Comparison of ENCODE assay signal across 8 cellular contexts in genomic region chr4:8406887-8407286, GRCh38. TPM values are rescaled to one million over a fixed set of nuclear protein-coding genes. Genes with fewer than 3 reads are reported as not detected.
A peak's percentile ranks its signal among the peaks of the same experiment; 100 is the strongest.
DNase-seq lines count a peak whose midpoint lies in the region; ATAC-seq and TF ChIP-seq lines count a peak whose summit lies in the region.
"Not testable (repeated sequence)": the region's sequence is repeated elsewhere in the genome, so short reads cannot be mapped to it uniquely, and the experiment has no call there.

No MANE protein-coding gene starts in this region.

- not testable (repeated sequence) for ATAC-seq in DND-41 (ENCODE audit: insufficient read depth, low read depth); IMR-90 (ENCODE audit: low read depth); upper lobe of left lung (ENCODE audit: low FRiP score in 2 of 2)

- H3K4me3 ChIP-seq in DND-41 (ENCODE audit: low read depth in 1 of 2, low read length in 2 of 2); IMR-90 (ENCODE audit: insufficient read depth, low read depth, low read length); hepatocyte; parathyroid adenoma (ENCODE audit: low read depth, low read length); upper lobe of left lung: not testable (repeated sequence)

- H3K9me1 ChIP-seq in IMR-90 (ENCODE audit: insufficient read depth, low read length) = not testable (repeated sequence)

- CTCF ChIA-PET in IMR-90 (lab: Yijun Ruan, JAX) = interaction anchor here (1.6 kb wide), 1 partner anchor 230 kb away, joined by 6 read pairs; no protein-coding TSS in a partner anchor
- CTCF ChIA-PET in RWPE1 (lab: Yijun Ruan, JAX) = interaction anchor here (1.1 kb wide), 1 partner anchor 31 kb away, joined by 4 read pairs; no protein-coding TSS in a partner anchor
- CTCF ChIA-PET in activated naive CD4-positive, alpha-beta T cell treated with anti-CD3 and anti-CD28 coated beads, Interleukin-2, amount 10 ng/mL, durations not matched to agents 7 days and 5 days (lab: Charles Lee) = interaction anchor here (1.1 to 6.5 kb wide), 5 partner anchors 9 to 231 kb away, joined by 3 to 29 read pairs (median 5); no protein-coding TSS in a partner anchor

- not testable (repeated sequence) for H3K4me2 ChIP-seq in DND-41 (ENCODE audit: insufficient read depth, low read length); IMR-90 (ENCODE audit: low read depth, low read length); hepatocyte; parathyroid adenoma (ENCODE audit: low read length)

- TF ChIP-seq EP300 in upper lobe of left lung (IDR thresholded peaks at IDR 0.05) = not testable (repeated sequence)

- H3K18ac ChIP-seq in IMR-90 (ENCODE audit: low read depth, low read length) = not testable (repeated sequence)

- not testable (repeated sequence) for H3K9me2 ChIP-seq in hepatocyte (replicated peaks; ENCODE audit: insufficient read depth)

- DNase-seq in DND-41 (peak; percentile 29), IMR-90 (peak; percentile 42), endothelial cell (ENCODE audit: low spot score) (peak; percentile 27), upper lobe of left lung (peak in 1 of 2 donors; percentile 68)
- DNase-seq in RWPE1 (ENCODE audit: low spot score); hepatocyte (ENCODE audit: low spot score): not testable (repeated sequence)
- DNase-seq in activated naive CD4-positive, alpha-beta T cell treated with anti-CD3 and anti-CD28 coated beads, Interleukin-2, amount 10 ng/mL, durations not matched to agents 7 days and 5 days = peak; percentile 35

- not testable (repeated sequence) for H3K36me3 Mint-ChIP-seq in activated naive CD4-positive, alpha-beta T cell treated with anti-CD3 and anti-CD28 coated beads, Interleukin-2, amount 10 ng/mL, durations not matched to agents 7 days and 5 days
- peaks cover 37% of the 10 kb centered on the region for H3K36me3 Mint-ChIP-seq in endothelial cell (ENCODE audit: low read depth, unreplicated experiment)

- not testable (repeated sequence) for H4K20me1 ChIP-seq in DND-41 (ENCODE audit: insufficient read depth, low read length); IMR-90 (ENCODE audit: insufficient read depth, low read length); hepatocyte (ENCODE audit: insufficient read depth, poor library complexity, severe bottlenecking)

- not testable (repeated sequence) for H3K56ac ChIP-seq in IMR-90 (ENCODE audit: extremely low read depth, insufficient read depth, low read length)

- H2AK5ac ChIP-seq in IMR-90 (ENCODE audit: low read depth, low read length) = not testable (repeated sequence)

- in situ Hi-C loops in IMR-90 (cut with MboI; ENCODE audit: low sequenced_read_pairs) = not testable (repeated sequence)

- not testable (repeated sequence) for H2BK20ac ChIP-seq in IMR-90 (ENCODE audit: low read depth, low read length)

- not testable (repeated sequence) for H3K9me3 Mint-ChIP-seq in activated naive CD4-positive, alpha-beta T cell treated with anti-CD3 and anti-CD28 coated beads, Interleukin-2, amount 10 ng/mL, durations not matched to agents 7 days and 5 days; endothelial cell (ENCODE audit: unreplicated experiment)

- peak; percentile 46 for TF ChIP-seq RAD21 in IMR-90 (IDR thresholded peaks at IDR 0.05; ENCODE audit: low read length)

- not testable (repeated sequence) for H3K4me3 Mint-ChIP-seq in activated naive CD4-positive, alpha-beta T cell treated with anti-CD3 and anti-CD28 coated beads, Interleukin-2, amount 10 ng/mL, durations not matched to agents 7 days and 5 days; endothelial cell (ENCODE audit: unreplicated experiment)

- H3K4ac ChIP-seq in IMR-90 (ENCODE audit: low read depth, low read length) = not testable (repeated sequence)

- not testable (repeated sequence) for BruUV-seq in IMR-90 (replicated peaks; lab: Mats Ljungman, UMichigan)

- no CpG with 5 or more reads among the region's 7 CpGs for WGBS in IMR-90 (ENCODE audit: extremely low coverage in 2 of 2, insufficient read length in 1 of 2), 2 experiments
- 89% methylated on average over 7 of the region's 7 CpGs for WGBS in hepatocyte (ENCODE audit: low lambda C conversion rate, missing lambda C conversion rate)
- 71 to 78% methylated on average over 7 of the region's 7 CpGs for WGBS in upper lobe of left lung, 2 donors

- not testable (repeated sequence) for H2BK120ac ChIP-seq in IMR-90 (ENCODE audit: low read depth, low read length)

- H3K36me3 ChIP-seq in DND-41 (ENCODE audit: insufficient read depth, low read length) = peaks cover 19% of the 10 kb centered on the region
- peaks cover 26% of the 10 kb centered on the region for H3K36me3 ChIP-seq in IMR-90 (ENCODE audit: control insufficient read depth, insufficient read depth, low read length)
- not testable (repeated sequence) for H3K36me3 ChIP-seq in hepatocyte (replicated peaks; ENCODE audit: insufficient read depth, low read depth); parathyroid adenoma (ENCODE audit: control insufficient read depth, insufficient read depth, low read length)
- peaks cover 3 to 40% (median 26%) of the 10 kb centered on the region in 4 donors for H3K36me3 ChIP-seq in upper lobe of left lung

- H4K8ac ChIP-seq in IMR-90 (ENCODE audit: low read depth in 2 of 2, low read length in 2 of 2) = not testable (repeated sequence)

- not testable (repeated sequence) for H3K23ac ChIP-seq in IMR-90 (ENCODE audit: low read depth, low read length)

- not testable (repeated sequence) for H3K27ac ChIP-seq in DND-41 (ENCODE audit: low read length); IMR-90 (ENCODE audit: insufficient read depth, low read length); RWPE1; hepatocyte; parathyroid adenoma; upper lobe of left lung

- peaks cover 14% of the 10 kb centered on the region for H3K4me1 Mint-ChIP-seq in activated naive CD4-positive, alpha-beta T cell treated with anti-CD3 and anti-CD28 coated beads, Interleukin-2, amount 10 ng/mL, durations not matched to agents 7 days and 5 days
- H3K4me1 Mint-ChIP-seq in endothelial cell (ENCODE audit: unreplicated experiment) = peaks cover 25% of the 10 kb centered on the region

- not testable (repeated sequence) for H3K9me3 ChIP-seq in DND-41 (ENCODE audit: insufficient read depth, low read length, severe bottlenecking); IMR-90 (ENCODE audit: control insufficient read depth, insufficient read depth, low read length); hepatocyte (ENCODE audit: low read depth); parathyroid adenoma (ENCODE audit: control insufficient read depth, low read length); upper lobe of left lung

- not testable (repeated sequence) for H2BK5ac ChIP-seq in IMR-90 (ENCODE audit: low read depth, low read length, poor library complexity, severe bottlenecking)

- TF ChIP-seq POLR2A in IMR-90 (IDR thresholded peaks at IDR 0.05; ENCODE audit: low read depth, low read length); upper lobe of left lung (IDR thresholded peaks at IDR 0.05): not testable (repeated sequence)

- TF ChIP-seq CTCF in DND-41 (IDR thresholded peaks at IDR 0.05; ENCODE audit: borderline replicate concordance, extremely low read depth, low read length, poor library complexity, severe bottlenecking) = peak; percentile 30
- peak; percentile 42 for TF ChIP-seq CTCF in IMR-90 (conservative IDR thresholded peaks at IDR 0.05; ENCODE audit: low read depth, low read length)
- TF ChIP-seq CTCF in RWPE1 (conservative IDR thresholded peaks at IDR 0.05; ENCODE audit: low read depth) = peak; percentile 52
- not testable (repeated sequence) for TF ChIP-seq CTCF in endothelial cell (IDR thresholded peaks at IDR 0.05; ENCODE audit: unreplicated experiment)
- TF ChIP-seq CTCF in hepatocyte (IDR thresholded peaks at IDR 0.05; ENCODE audit: poor library complexity) = peak; percentile 35
- peak; percentile 24 for TF ChIP-seq CTCF in parathyroid adenoma (IDR thresholded peaks at IDR 0.05)
- peak; percentile 19 to 55 (median 33) for TF ChIP-seq CTCF in upper lobe of left lung (IDR thresholded peaks at IDR 0.05)

- dilution Hi-C loops in IMR-90 (cut with HindIII; ENCODE audit: low sequenced_read_pairs, unreplicated experiment) = not testable (repeated sequence)

- H3K79me2 ChIP-seq in DND-41 (ENCODE audit: insufficient read depth, low read length); hepatocyte; parathyroid adenoma: not testable (repeated sequence)

- not testable (repeated sequence) for H2AK9ac ChIP-seq in IMR-90 (replicated peaks; ENCODE audit: low read depth, low read length, poor library complexity)

- H4K5ac ChIP-seq in IMR-90 (ENCODE audit: low read depth, low read length) = not testable (repeated sequence)

- H2AFZ ChIP-seq in DND-41 (ENCODE audit: low read depth, low read length); IMR-90 (replicated peaks; ENCODE audit: low read length, poor library complexity); hepatocyte; parathyroid adenoma: not testable (repeated sequence)

- POLR2A ChIA-PET in IMR-90 (lab: Charles Lee; ENCODE audit: unreplicated experiment); RWPE1 (lab: Yijun Ruan, JAX; ENCODE audit: low non-redundant PET): not testable (repeated sequence)

- H3K79me1 ChIP-seq in IMR-90 (ENCODE audit: low read depth in 1 of 2, low read length in 2 of 2) = not testable (repeated sequence)

- not testable (repeated sequence) for H4K91ac ChIP-seq in IMR-90 (ENCODE audit: insufficient read depth, low read depth, low read length)

- not testable (repeated sequence) for H3K27me3 ChIP-seq in DND-41 (ENCODE audit: insufficient read depth, low read length, poor library complexity); IMR-90 (ENCODE audit: control insufficient read depth, insufficient read depth, low read length); hepatocyte; parathyroid adenoma (ENCODE audit: control insufficient read depth, insufficient read depth, low read length); upper lobe of left lung

- intact Hi-C loops in IMR-90 (cut with micrococcal nuclease) = loop anchor here (1.0 kb wide), 1 partner anchor 165 kb away; no protein-coding TSS in a partner anchor

- H3K9ac ChIP-seq in DND-41 (ENCODE audit: low read depth, low read length); IMR-90 (ENCODE audit: low read depth, low read length); parathyroid adenoma: not testable (repeated sequence)

- H2BK15ac ChIP-seq in IMR-90 (ENCODE audit: low read depth, low read length) = not testable (repeated sequence)

- not testable (repeated sequence) for H3K27me3 Mint-ChIP-seq in activated naive CD4-positive, alpha-beta T cell treated with anti-CD3 and anti-CD28 coated beads, Interleukin-2, amount 10 ng/mL, durations not matched to agents 7 days and 5 days
- H3K27me3 Mint-ChIP-seq in endothelial cell (ENCODE audit: unreplicated experiment) = peaks cover 16% of the 10 kb centered on the region

- H3K27ac Mint-ChIP-seq in activated naive CD4-positive, alpha-beta T cell treated with anti-CD3 and anti-CD28 coated beads, Interleukin-2, amount 10 ng/mL, durations not matched to agents 7 days and 5 days; endothelial cell (ENCODE audit: unreplicated experiment): not testable (repeated sequence)

- not testable (repeated sequence) for H3K4me1 ChIP-seq in DND-41 (ENCODE audit: insufficient read depth, low read length); IMR-90 (ENCODE audit: control insufficient read depth, insufficient read depth, low read length); hepatocyte (ENCODE audit: insufficient read depth); parathyroid adenoma
- peaks cover 19 to 37% (median 27%) of the 10 kb centered on the region in 4 donors for H3K4me1 ChIP-seq in upper lobe of left lung

- not testable (repeated sequence) for H3K14ac ChIP-seq in IMR-90 (replicated peaks; ENCODE audit: low read depth, low read length)

RNA-seq across cellular contexts. Expression of gene ACOX3, which starts 33.6 kb away (rescaled TPM):
- 24.2 and 25.8 TPM in 2 replicates for total RNA-seq in IMR-90 (2012; rRNA removed)
- polyA plus RNA-seq in IMR-90 (2012; rRNA removed) = 13.2 and 15.2 TPM in 2 replicates
- polyA plus RNA-seq in IMR-90 (2012; cell fraction: cytosol; rRNA removed) = 8.9 and 9.6 TPM in 2 replicates
- 18.2 and 21.1 TPM in 2 replicates for polyA plus RNA-seq in IMR-90 (2012; cell fraction: nucleus; rRNA removed; ENCODE audit: low replicate concordance)
- 44.1 TPM for total RNA-seq in endothelial cell (ENCODE audit: unreplicated experiment)
- 21.0 and 22.5 TPM in 2 replicates for total RNA-seq in hepatocyte
- 13.9 and 17.6 TPM in 2 replicates for polyA plus RNA-seq in hepatocyte
- 10 to 100 TPM; 23.7 to 56.6 (median 31.8) TPM for total RNA-seq in upper lobe of left lung

RNA-seq across cellular contexts. Expression of gene TRMT44, which starts 33.7 kb away (rescaled TPM):
- total RNA-seq in IMR-90 (2012; rRNA removed) (7.3 and 9.7 TPM in 2 replicates), endothelial cell (ENCODE audit: unreplicated experiment) (38.5 TPM), hepatocyte (13.2 and 20.1 TPM in 2 replicates), upper lobe of left lung (10 to 100 TPM; 22.8 to 81.7 (median 30.2) TPM)
- polyA plus RNA-seq in IMR-90 (2012; rRNA removed) (6.3 and 8.1 TPM in 2 replicates), hepatocyte (8.2 and 13.2 TPM in 2 replicates)
- 3.5 and 5.1 TPM in 2 replicates for polyA plus RNA-seq in IMR-90 (2012; cell fraction: cytosol; rRNA removed)
- polyA plus RNA-seq in IMR-90 (2012; cell fraction: nucleus; rRNA removed; ENCODE audit: low replicate concordance) = 15.8 and 24.6 TPM in 2 replicates
